ENCODE assay signal across 9 cellular contexts in genomic region chr3:171838218-171838720, GRCh38. TPM values are rescaled to one million over a fixed set of nuclear protein-coding genes. Genes with fewer than 3 reads are reported as not detected.
DNase-seq lines count a peak whose midpoint lies in the region; ATAC-seq and TF ChIP-seq lines count a peak whose summit lies in the region.
"Had no signal": no experiment of that assay in that cellular context is flagged by ENCODE, and none has a peak within 500 bp of the region (broad histone marks: within the 10 kb centered on the region; RNA-seq: fewer than 3 reads in every experiment).

No MANE protein-coding gene starts in this region.

- H2AK5ac ChIP-seq in trophoblast cell (ENCODE audit: low read length), result no peak overlapping the region

- H3K23ac ChIP-seq in trophoblast cell (ENCODE audit: low read length), result no peak overlapping the region

- POLR2A ChIA-PET in T-cell (lab: Charles Lee), result no interaction called here

- H3K79me2 ChIP-seq in trophoblast cell (ENCODE audit: control insufficient read depth, insufficient read depth, low read length, poor library complexity), result no peaks in the 10 kb centered on the region

- no peaks in the 10 kb centered on the region for H3K4me1 Mint-ChIP-seq in T-cell

- WGBS in gastroesophageal sphincter (ENCODE audit: low coverage in 1 of 2), 2 donors, result 11 to 14% methylated on average over 2 to 6 of the region's 6 CpGs
- no CpG with 5 or more reads among the region's 6 CpGs for WGBS in trophoblast cell (ENCODE audit: extremely low coverage, insufficient coverage, insufficient read length)

- H4K8ac ChIP-seq in trophoblast cell (ENCODE audit: low read depth, low read length), result no peak overlapping the region

- H4K91ac ChIP-seq in trophoblast cell (ENCODE audit: low read depth, low read length), result no peak overlapping the region

- no peak overlapping the region for H3K18ac ChIP-seq in trophoblast cell (ENCODE audit: low read length)

- peaks cover 5 to 13% of the 10 kb centered on the region in 2 donors for H3K27me3 Mint-ChIP-seq in T-cell

- H2BK5ac ChIP-seq in trophoblast cell (ENCODE audit: low read depth, low read length, poor library complexity), result no peak overlapping the region

- no peaks in the 10 kb centered on the region for H3K9me3 Mint-ChIP-seq in T-cell

- no peaks in the 10 kb centered on the region for H3K9me3 ChIP-seq in gastroesophageal sphincter
- no peaks in the 10 kb centered on the region for H3K9me3 ChIP-seq in trophoblast cell (ENCODE audit: insufficient read depth, low read depth, low read length)

- DNase-seq in CD1c-positive myeloid dendritic cell (ENCODE audit: extremely low spot score), result peak; percentile 65
- peak; percentile 57 for DNase-seq in OCI-M1 (lab: John Stamatoyannopoulos, UW)
- DNase-seq in trophoblast cell, result peak in 1 of 2 donors; percentile 34
- DNase-seq in activated gamma-delta T cell (lab: John Stamatoyannopoulos, UW), result no peak
- no peak for DNase-seq in NCI-H446 treated with DMSO at 0.1 percent for 48 hours (lab: John Stamatoyannopoulos, UW)
- no peak for DNase-seq in T-cell
- DNase-seq: glutamatergic neuron had no signal

- H3K36me3 ChIP-seq in gastroesophageal sphincter (no peaks in the 10 kb centered on the region), trophoblast cell (ENCODE audit: control insufficient read depth in 1 of 2, insufficient read depth in 2 of 2, low read length in 2 of 2) (no peaks in the 10 kb centered on the region)

- H3K4me3 ChIP-seq in gastroesophageal sphincter (peak overlapping the region; percentile 24 to 25), trophoblast cell (ENCODE audit: low read depth, low read length) (no peak overlapping the region)

- H3K27ac ChIP-seq in gastroesophageal sphincter, result peak overlapping the region; percentile 53 to 64 (median 56)
- H3K27ac ChIP-seq in trophoblast cell (ENCODE audit: low read depth, low read length), result no peak overlapping the region

- H3K4me2 ChIP-seq in trophoblast cell (ENCODE audit: low read length), result peak overlapping the region; percentile 22

- H3K4me3 Mint-ChIP-seq in T-cell, result no peak overlapping the region

- no peak overlapping the region for H3K14ac ChIP-seq in trophoblast cell (ENCODE audit: low read length)

- H3K36me3 Mint-ChIP-seq in T-cell, result no peaks in the 10 kb centered on the region

- CTCF ChIA-PET in T-cell (lab: Charles Lee), result no interaction called here

- H3K79me1 ChIP-seq in trophoblast cell (ENCODE audit: low read length), result no peaks in the 10 kb centered on the region

- peak in 2 of 4 experiments; percentile 12 to 18 for TF ChIP-seq CTCF in gastroesophageal sphincter (IDR thresholded peaks at IDR 0.05)

- no peak overlapping the region for H2BK12ac ChIP-seq in trophoblast cell (ENCODE audit: low read length)

- H4K12ac ChIP-seq in trophoblast cell (ENCODE audit: low read depth, low read length), result no peak overlapping the region

- no peak overlapping the region for H2AFZ ChIP-seq in trophoblast cell (ENCODE audit: insufficient read depth, low read length, poor library complexity)

- no peak overlapping the region for H2BK120ac ChIP-seq in trophoblast cell (ENCODE audit: insufficient read depth, low read length, poor library complexity)

- ATAC-seq in gastroesophageal sphincter (peak; percentile 88), GM21515 (IDR thresholded peaks at IDR 0.05; ENCODE audit: unreplicated experiment) (no peak), T-cell (replicated peaks in 1 of 4) (no peak)

- H3K4ac ChIP-seq in trophoblast cell (ENCODE audit: low read depth, low read length), result no peak overlapping the region

- H3K4me1 ChIP-seq in gastroesophageal sphincter (peaks cover 1 to 54% (median 12%) of the 10 kb centered on the region in 3 donors), trophoblast cell (ENCODE audit: control insufficient read depth in 1 of 2, insufficient read depth in 2 of 2, low read length in 2 of 2) (no peaks in the 10 kb centered on the region)

- no peak for TF ChIP-seq POLR2A in gastroesophageal sphincter (IDR thresholded peaks at IDR 0.05)

- no peak for TF ChIP-seq EP300 in gastroesophageal sphincter (IDR thresholded peaks at IDR 0.05)

- no peaks in the 10 kb centered on the region for H3K27me3 ChIP-seq in gastroesophageal sphincter
- H3K27me3 ChIP-seq in trophoblast cell (ENCODE audit: insufficient read depth, low read length), result no peaks in the 10 kb centered on the region

- H3K27ac Mint-ChIP-seq in T-cell, result no peak overlapping the region

- no peak overlapping the region for H3K9ac ChIP-seq in trophoblast cell (ENCODE audit: low read length)

RNA-seq across cellular contexts. Expression of gene TMEM212, which starts 4.9 kb away (rescaled TPM):
- total RNA-seq in gastroesophageal sphincter (not detected), T-cell (not detected)
- not detected in 2 replicates for polyA plus RNA-seq in trophoblast cell (2013)

RNA-seq across cellular contexts. Expression of gene PLD1, which starts 28.0 kb away (rescaled TPM):
- total RNA-seq in gastroesophageal sphincter, result 10 to 100 TPM in 3 of 4 donors, 1 to 10 TPM in 1; 7.0 to 17.1 (median 13.6) TPM
- 1.1 and 1.4 TPM in 2 replicates for polyA plus RNA-seq in trophoblast cell (2013)
- 1 to 10 TPM; 1.8 to 3.9 (median 3.2) TPM for total RNA-seq in T-cell

Comparison
In these comparisons a context has a peak if more than half of its experiments do, and no peak if none do; other contexts are left out.
1. DNase-seq: peak in CD1c-positive myeloid dendritic cell (single experiment) and OCI-M1 (single experiment); none in activated gamma-delta T cell (single experiment), NCI-H446 treated with DMSO at 0.1 percent for 48 hours (single experiment) and T-cell (0 of 34).